18 cellular contexts compared by ENCODE assay signal in genomic region chr17:37614391-37614790, GRCh38. TPM values are rescaled to one million over a fixed set of nuclear protein-coding genes. Genes with fewer than 3 reads are reported as not detected.
A peak's percentile ranks its signal among the peaks of the same experiment; 100 is the strongest.
DNase-seq lines count a peak whose midpoint lies in the region; ATAC-seq, FAIRE-seq and TF ChIP-seq lines count a peak whose summit lies in the region.
"Had no signal": no experiment of that assay in that cellular context is flagged by ENCODE, and none has a peak within 500 bp of the region (broad histone marks: within the 10 kb centered on the region; RNA-seq: fewer than 3 reads in every experiment).

No MANE protein-coding gene starts in this region.

- H3K4me1 ChIP-seq in ACC112 (ENCODE audit: control insufficient read depth, insufficient read depth, low read length, unreplicated experiment) (peaks cover 14% of the 10 kb centered on the region), small intestine (ENCODE audit: control insufficient read depth in 2 of 2, insufficient read depth in 1 of 2, low read depth in 1 of 2, low read length in 1 of 2) (peaks cover 0 to 6% of the 10 kb centered on the region in 2 donors)
- H3K4me1 ChIP-seq: neural progenitor cell had no signal

- H3K27ac ChIP-seq in ACC112 (ENCODE audit: low read depth, low read length), result peak overlapping the region; percentile 84
- H3K27ac ChIP-seq in small intestine (ENCODE audit: low read depth in 1 of 2, low read length in 1 of 2), result no peak overlapping the region
- H3K27ac ChIP-seq: neural progenitor cell, SK-N-MC, stomach, VCaP had no signal

- H3K9me3 ChIP-seq in small intestine (ENCODE audit: control insufficient read depth, low read depth), result no peaks in the 10 kb centered on the region
- H3K9me3 ChIP-seq: MG63, stomach had no signal

- ATAC-seq in HG02642 (IDR thresholded peaks at IDR 0.05; ENCODE audit: poor library complexity, unreplicated experiment), result no peak
- ATAC-seq: HCT116 had no signal

- DNase-seq in HCEC 1CT (peak; percentile 86), astrocyte of the hippocampus (ENCODE audit: low read depth, low spot score) (peak; percentile 48), glomerular visceral epithelial cell (ENCODE audit: extremely low spot score) (peak; percentile 62), small intestine (no peak), CD14-positive monocyte (ENCODE audit: low spot score) (no peak)
- no peak for DNase-seq in stimulated activated CD4-positive, alpha-beta T cell treated with anti-CD3 and anti-CD28 coated beads, Interleukin-15, amount 100 ng/mL, for 24 hours
- DNase-seq: activated CD8-positive, alpha-beta memory T cell treated with anti-CD3 and anti-CD28 coated beads for 24 hours; activated gamma-delta T cell; MG63; stomach had no signal

- H3K79me2 ChIP-seq in ACC112 (ENCODE audit: control insufficient read depth, insufficient read depth, low read length, unreplicated experiment), result no peaks in the 10 kb centered on the region

- H3K4me3 ChIP-seq in ACC112 (ENCODE audit: low read depth, low read length) (no peak overlapping the region), small intestine (ENCODE audit: low read depth in 1 of 2, low read length in 2 of 2) (no peak overlapping the region)
- H3K4me3 ChIP-seq: lung, MG63, neural progenitor cell, SK-N-MC, stomach had no signal

- H3K27me3 ChIP-seq in ACC112 (ENCODE audit: insufficient read depth, low read length), result no peaks in the 10 kb centered on the region
- H3K27me3 ChIP-seq in small intestine (ENCODE audit: control insufficient read depth in 2 of 2, insufficient read depth in 2 of 2, low read length in 2 of 2), result no peaks in the 10 kb centered on the region
- H3K27me3 ChIP-seq: MG63, neural progenitor cell, stomach had no signal

- 87 to 91% (median 88%) methylated on average over 5 of the region's 5 CpGs for WGBS in small intestine, 3 donors

- peaks cover 6% of the 10 kb centered on the region for H3K4me1 Mint-ChIP-seq in CD14-positive monocyte

- peaks cover 18% of the 10 kb centered on the region for H3K36me3 ChIP-seq in ACC112 (ENCODE audit: insufficient read depth, low read length)
- H3K36me3 ChIP-seq in small intestine (ENCODE audit: control insufficient read depth in 2 of 2, insufficient read depth in 2 of 2, low read length in 2 of 2), result peaks cover 6 to 10% of the 10 kb centered on the region in 2 donors

- FAIRE-seq in small intestine (lab: Jason Lieb, UNC), result no peak

- H3K27ac Mint-ChIP-seq in CD14-positive monocyte, result no peak overlapping the region
- H3K27ac Mint-ChIP-seq: brain, neural progenitor cell had no signal

- no peaks in the 10 kb centered on the region for H3K9me3 Mint-ChIP-seq in CD14-positive monocyte
- H3K9me3 Mint-ChIP-seq: brain, neural progenitor cell had no signal

- H3K36me3 Mint-ChIP-seq in CD14-positive monocyte, result peaks cover 42 to 57% of the 10 kb centered on the region in 2 donors

- no peak overlapping the region for H2AFZ ChIP-seq in ACC112 (ENCODE audit: low read length, unreplicated experiment)
- H2AFZ ChIP-seq: neural progenitor cell had no signal

- TF ChIP-seq CTCF in CD14-positive monocyte (IDR thresholded peaks at IDR 0.05), result no peak

- H3K27me3 Mint-ChIP-seq in CD14-positive monocyte (ENCODE audit: low read depth in 3 of 3), result no peaks in the 10 kb centered on the region
- H3K27me3 Mint-ChIP-seq: brain had no signal

- intact Hi-C loops in CD14-positive monocyte (cut with micrococcal nuclease), result no loop called here

- no peak overlapping the region for H3K4me3 Mint-ChIP-seq in CD14-positive monocyte
- H3K4me3 Mint-ChIP-seq: neural progenitor cell had no signal

RNA-seq across cellular contexts. Expression of gene SYNRG, which starts 5.2 kb away (rescaled TPM):
- 1 to 10 TPM; 7.6 to 9.7 (median 8.7) TPM for polyA plus RNA-seq in small intestine
- 10 to 100 TPM; 13.1 to 17.5 TPM for polyA plus RNA-seq in CD14-positive monocyte

RNA-seq across cellular contexts. Expression of gene DDX52, which starts 28.9 kb away (rescaled TPM):
- polyA plus RNA-seq in small intestine (10 to 100 TPM; 16.8 to 18.1 (median 17.1) TPM), CD14-positive monocyte (10 to 100 TPM in 1 of 2 donors, 1 to 10 TPM in 1; 8.8 to 11.3 TPM)

Comparison
In these comparisons a context has a peak if more than half of its experiments do, and no peak if none do; other contexts are left out.
1. DNase-seq: peak in HCEC 1CT (single experiment), astrocyte of the hippocampus (single experiment) and glomerular visceral epithelial cell (single experiment); none in stimulated activated CD4-positive, alpha-beta T cell treated with anti-CD3 and anti-CD28 coated beads, Interleukin-15, amount 100 ng/mL, for 24 hours (single experiment), small intestine (single experiment) and CD14-positive monocyte (single experiment).